In the genomic region with DNA sequence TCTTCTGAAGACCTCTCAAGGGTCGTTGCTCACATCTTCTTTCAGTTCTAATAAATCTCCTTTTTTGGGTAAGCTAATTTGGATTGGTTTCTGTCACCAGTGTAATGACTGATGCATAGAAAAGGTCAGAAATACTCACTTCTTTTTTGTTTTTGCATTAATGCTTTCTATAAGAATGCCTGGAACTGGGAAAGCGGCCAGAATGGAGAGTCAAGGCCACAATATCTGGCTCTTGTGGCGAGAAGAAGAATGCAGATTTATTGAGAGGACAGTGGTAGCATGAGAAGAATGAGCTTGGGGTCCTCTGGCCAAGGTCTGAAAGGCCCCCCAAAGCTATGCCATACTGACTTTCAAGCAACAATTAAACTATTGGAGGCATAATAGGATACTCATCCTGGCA, we compare ENCODE assay signal across 23 cellular contexts.
DNase-seq lines count a peak whose midpoint lies in the region; TF ChIP-seq lines count a peak whose summit lies in the region.
"Had no signal": no experiment of that assay in that cellular context is flagged by ENCODE, and none has a peak within 500 bp of the region (broad histone marks: within the 10 kb centered on the region; RNA-seq: fewer than 3 reads in every experiment).

No MANE protein-coding gene starts in this region.

- no peaks in the 10 kb centered on the region for H3K27me3 ChIP-seq in rectal smooth muscle tissue (ENCODE audit: control insufficient read depth, insufficient read depth, low read length)
- H3K27me3 ChIP-seq: BLaER1 had no signal

- no peaks in the 10 kb centered on the region for H3K36me3 ChIP-seq in rectal smooth muscle tissue (ENCODE audit: control insufficient read depth, insufficient read depth, low read length)
- H3K36me3 ChIP-seq: BLaER1 had no signal

- TF ChIP-seq CTCF in choroid plexus epithelial cell (conservative IDR thresholded peaks at IDR 0.05; ENCODE audit: low read depth, low read length) (no peak), coronary artery (IDR thresholded peaks at IDR 0.05) (no peak)

- no peak overlapping the region for H3K4me3 ChIP-seq in choroid plexus epithelial cell (ENCODE audit: low read depth, low read length)
- no peak overlapping the region for H3K4me3 ChIP-seq in rectal smooth muscle tissue (ENCODE audit: low read length)
- H3K4me3 ChIP-seq in coronary artery = no peak overlapping the region
- H3K4me3 ChIP-seq: BLaER1, GM12878, GM23248 had no signal

- peak overlapping the region; percentile 16 for H3K27ac ChIP-seq in rectal smooth muscle tissue (ENCODE audit: low read depth, low read length)
- no peak overlapping the region for H3K27ac ChIP-seq in coronary artery
- H3K27ac ChIP-seq: BLaER1, GM23248, HL-60 had no signal

- intact Hi-C loops in cardiac septum (cut with DNase I) = no loop called here

- no peak overlapping the region for H3K9ac ChIP-seq in rectal smooth muscle tissue (ENCODE audit: low read length)
- H3K9ac ChIP-seq: BLaER1, GM23248 had no signal

- peaks cover 9% of the 10 kb centered on the region for H3K4me1 ChIP-seq in rectal smooth muscle tissue (ENCODE audit: control insufficient read depth, insufficient read depth, low read length)
- H3K4me1 ChIP-seq: BLaER1 had no signal

- DNase-seq in EH (ENCODE audit: low read depth) (peak; percentile 58), amniotic epithelial cell (ENCODE audit: low read depth) (peak; percentile 68), choroid plexus epithelial cell (ENCODE audit: low read depth) (peak; percentile 81), cardiac septum (ENCODE audit: low spot score) (no peak), foreskin melanocyte (no peak), coronary artery (ENCODE audit: low spot score) (no peak)
- DNase-seq: CD4-positive, alpha-beta memory T cell; DMS153; GM23248; HCEC 1CT; Karpas-422; NCI-H1048; NCI-H146; NCI-H2029 treated with DMSO at 0.1 percent for 48 hours; NCI-H2171 treated with DMSO at 0.1 percent for 48 hours; NCI-H446; NCI-H526 treated with DMSO at 0.1 percent for 48 hours; OCI-M1; Right ventricle myocardium superior had no signal

Comparison
In these comparisons a context has a peak if more than half of its experiments do, and no peak if none do; other contexts are left out.
1. DNase-seq: peak in EH (single experiment), amniotic epithelial cell (single experiment) and choroid plexus epithelial cell (single experiment); none in cardiac septum (single experiment), foreskin melanocyte (single experiment) and coronary artery (single experiment).